29 cellular contexts compared by ENCODE assay signal in genomic region chr1:233255145-233255544, GRCh38.
"Had no signal": no experiment of that assay in that cellular context is flagged by ENCODE, and none has a peak within 500 bp of the region (broad histone marks: within the 10 kb centered on the region; RNA-seq: fewer than 3 reads in every experiment).

No MANE protein-coding gene starts in this region.

- FAIRE-seq: astrocyte had no signal

- H3K4me3 Mint-ChIP-seq: activated B cell treated with CpG ODN at 0.5 μM for 24 hours; activated CD4-positive, alpha-beta memory T cell treated with anti-CD3 and anti-CD28 coated beads for 36 hours; activated naive CD4-positive, alpha-beta T cell treated with anti-CD3 and anti-CD28 coated beads for 36 hours; activated T-cell treated with anti-CD3 and anti-CD28 coated beads, Interleukin-2, amount 50 U/mL, for 24 hours; T-helper 1 cell treated with Interleukin-12 subunit alpha and Interleukin-12 subunit beta and Interleukin-4 antibody, amounts not matched to agents 30 μg/mL and 1 μg/mL, for 36 hours; T-helper 2 cell treated with Interferon-gamma antibody and Interleukin-4, amounts not matched to agents 5 μg/mL and 100 μg/mL, for 36 hours had no signal

- H3K4me1 Mint-ChIP-seq: activated B cell treated with CpG ODN at 0.5 μM for 24 hours had no signal

- H3K27me3 Mint-ChIP-seq: activated B cell treated with CpG ODN at 0.5 μM for 24 hours; activated CD4-positive, alpha-beta memory T cell treated with anti-CD3 and anti-CD28 coated beads for 36 hours; activated T-cell treated with anti-CD3 and anti-CD28 coated beads, Interleukin-2, amount 50 U/mL, for 24 hours had no signal

- H3K4me1 ChIP-seq: breast epithelium, SJCRH30 had no signal

- H3K27me3 ChIP-seq: adrenal gland, body of pancreas, breast epithelium, SJCRH30 had no signal

- H3K27ac Mint-ChIP-seq: activated B cell treated with CpG ODN at 0.5 μM for 24 hours; activated CD4-positive, alpha-beta memory T cell treated with anti-CD3 and anti-CD28 coated beads for 36 hours; activated naive CD4-positive, alpha-beta T cell treated with anti-CD3 and anti-CD28 coated beads for 36 hours; activated naive CD4-positive, alpha-beta T cell treated with anti-CD3 and anti-CD28 coated beads, Interleukin-2, amount 50 U/mL, for 72 hours; activated T-cell treated with anti-CD3 and anti-CD28 coated beads, Interleukin-2, amount 50 U/mL, for 24 hours; T-helper 1 cell treated with Interleukin-12 subunit alpha and Interleukin-12 subunit beta and Interleukin-4 antibody, amounts not matched to agents 30 μg/mL and 1 μg/mL, for 36 hours; T-helper 2 cell treated with Interferon-gamma antibody and Interleukin-4, amounts not matched to agents 5 μg/mL and 100 μg/mL, for 36 hours had no signal

- H3K9me3 Mint-ChIP-seq: activated B cell treated with CpG ODN at 0.5 μM for 24 hours; activated CD4-positive, alpha-beta memory T cell treated with anti-CD3 and anti-CD28 coated beads for 36 hours; activated naive CD4-positive, alpha-beta T cell treated with anti-CD3 and anti-CD28 coated beads for 36 hours; activated naive CD4-positive, alpha-beta T cell treated with anti-CD3 and anti-CD28 coated beads, Interleukin-2, amount 50 U/mL, for 72 hours; activated T-cell treated with anti-CD3 and anti-CD28 coated beads, Interleukin-2, amount 50 U/mL, for 24 hours; T-helper 1 cell treated with Interleukin-12 subunit alpha and Interleukin-12 subunit beta and Interleukin-4 antibody, amounts not matched to agents 30 μg/mL and 1 μg/mL, for 36 hours; T-helper 2 cell treated with Interferon-gamma antibody and Interleukin-4, amounts not matched to agents 5 μg/mL and 100 μg/mL, for 36 hours had no signal

- H3K4me3 ChIP-seq: adrenal gland, body of pancreas, breast epithelium, SJCRH30 had no signal

- DNase-seq: activated B cell treated with CpG ODN at 0.5 μM for 24 hours; activated CD4-positive, alpha-beta memory T cell treated with anti-CD3 and anti-CD28 coated beads for 36 hours; activated CD4-positive, alpha-beta T cell treated with anti-CD3 and anti-CD28 coated beads for 4 hours; activated CD4-positive, alpha-beta T cell treated with anti-CD3 and anti-CD28 coated beads, Interleukin-2, amount 50 U/mL, for 1 hour; activated CD4-positive, CD25-positive, alpha-beta regulatory T cell treated with anti-CD3 and anti-CD28 coated beads, Interleukin-2, amount 50 U/mL, for 72 hours; activated gamma-delta T cell treated with Interleukin-2 at 50 U/mL for 16 hours; activated naive CD4-positive, alpha-beta T cell treated with anti-CD3 and anti-CD28 coated beads for 36 hours; activated T-cell treated with anti-CD3 and anti-CD28 coated beads, Interleukin-2, amount 50 U/mL, for 24 hours; adrenal gland; body of pancreas; MM.1S; NCI-H1092 treated with DMSO at 0.1 percent for 48 hours; NCI-H1417; NCI-H1930; NCI-H2081 treated with DMSO at 0.1 percent for 48 hours; NCI-H226; NCI-H446 treated with DMSO at 0.1 percent for 48 hours; NCI-H524; NCI-H69; NCI-H82; SHP77; SJCRH30; SK-N-SH had no signal

- H3K36me3 ChIP-seq: adrenal gland, breast epithelium, SJCRH30 had no signal

- H3K27ac ChIP-seq: adrenal gland, breast epithelium, SJCRH30 had no signal

- H3K4me2 ChIP-seq: SK-N-SH had no signal

- H3K9me3 ChIP-seq: adrenal gland, body of pancreas, breast epithelium, SJCRH30, SK-N-SH had no signal

- ATAC-seq: activated naive CD4-positive, alpha-beta T cell treated with anti-CD3 and anti-CD28 coated beads, Interleukin-2, amount 50 U/mL, for 72 hours; body of pancreas; Panc1 had no signal

- H3K9ac ChIP-seq: SK-N-SH had no signal
